In genomic region chr19:7596191-7596937, GRCh38 we compare ENCODE assay signal across 1 cellular context.
TF ChIP-seq lines count a peak whose summit lies in the region.

No MANE protein-coding gene starts in this region.

TF ChIP-seq in GM23338, 12 proteins besides CTCF, POLR2A, EP300 and RAD21:
- TF ChIP-seq POLR2AphosphoS5 (IDR thresholded peaks at IDR 0.05; ENCODE audit: low read depth): no peak
- no peak for TF ChIP-seq STAT1 (IDR thresholded peaks at IDR 0.05; ENCODE audit: unreplicated experiment)
- no peak for TF ChIP-seq ZNF331 (CRISPR knock-in tag; IDR thresholded peaks at IDR 0.05; ENCODE audit: low read depth)
- TF ChIP-seq ZNF462 (CRISPR knock-in tag; IDR thresholded peaks at IDR 0.05): no peak
- no peak for TF ChIP-seq REST (IDR thresholded peaks at IDR 0.05; ENCODE audit: unreplicated experiment)
- no peak for TF ChIP-seq NANOG (IDR thresholded peaks at IDR 0.05; ENCODE audit: borderline replicate concordance)
- no peak for TF ChIP-seq ETS1 (IDR thresholded peaks at IDR 0.05)
- no peak for TF ChIP-seq CREB1 (CRISPR knock-in tag; IDR thresholded peaks at IDR 0.05; ENCODE audit: low read depth)
- TF ChIP-seq JUNB (IDR thresholded peaks at IDR 0.05; ENCODE audit: unreplicated experiment): no peak
- no peak for TF ChIP-seq EZH2 (IDR thresholded peaks at IDR 0.05; ENCODE audit: low read depth, unreplicated experiment)
- no peak for TF ChIP-seq ZNF114 (CRISPR knock-in tag; IDR thresholded peaks at IDR 0.05)
- no peak for TF ChIP-seq EZH2phosphoT487 (IDR thresholded peaks at IDR 0.05; ENCODE audit: unreplicated experiment)
TF ChIP-seq in GM23338: peak in this region for 0.
